Comparison of ENCODE assay signal across 8 cellular contexts in the genomic region with DNA sequence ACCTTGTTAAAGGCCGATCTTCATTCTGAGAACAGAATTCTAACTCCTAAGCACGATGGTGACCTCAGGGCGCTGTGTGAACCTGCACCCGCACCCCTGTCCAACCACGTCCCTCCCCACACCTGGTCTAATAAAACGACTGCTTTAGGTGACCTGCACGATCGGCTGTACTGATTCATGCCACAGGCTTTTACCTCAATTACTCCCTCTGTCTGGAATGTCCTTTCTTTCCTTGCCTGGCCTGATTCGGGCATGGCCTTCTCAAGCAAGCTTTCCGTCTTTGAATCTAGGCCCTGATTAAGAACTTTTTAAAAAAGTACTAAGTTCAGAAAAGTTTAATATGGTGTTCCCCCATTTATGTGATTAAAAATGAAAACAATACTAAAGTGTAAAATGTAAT. TPM values are rescaled to one million over a fixed set of nuclear protein-coding genes. Genes with fewer than 3 reads are reported as not detected.
DNase-seq lines count a peak whose midpoint lies in the region; ATAC-seq and TF ChIP-seq lines count a peak whose summit lies in the region.

No MANE protein-coding gene starts in this region.

- peak overlapping the region; percentile 88 for H2AFZ ChIP-seq in Karpas-422 (ENCODE audit: low read length)

- DNase-seq in Karpas-422 (no peak), breast epithelium (ENCODE audit: low spot score in 2 of 2) (no peak), right lobe of liver (no peak), upper lobe of left lung (no peak), NCI-H226 (no peak), mucosa of gallbladder (ENCODE audit: low spot score) (no peak)

- peaks cover 18 to 43% (median 23%) of the 10 kb centered on the region in 10 experiments for H3K4me1 ChIP-seq in BLaER1 treated with 17β-estradiol and CSF1 and Interleukin-3, amounts not matched to agents 10 nM and 100 nM
- H3K4me1 ChIP-seq in Karpas-422 (ENCODE audit: low read length) (peaks cover 34% of the 10 kb centered on the region), breast epithelium (peaks cover 0 to 4% of the 10 kb centered on the region in 2 donors), right lobe of liver (peaks cover 0 to 27% (median 0%) of the 10 kb centered on the region in 4 donors), upper lobe of left lung (peaks cover 12 to 48% (median 30%) of the 10 kb centered on the region in 4 donors)

- peak overlapping the region; percentile 92 to 98 (median 96) for H3K9ac ChIP-seq in BLaER1 treated with 17β-estradiol and CSF1 and Interleukin-3, amounts not matched to agents 10 nM and 100 nM
- peak overlapping the region; percentile 94 for H3K9ac ChIP-seq in Karpas-422 (ENCODE audit: low read length)

- intact Hi-C loops in breast epithelium (cut with DNase I; ENCODE audit: low total_unique reads) (loop anchor here (5.0 kb wide), 1 partner anchor 1763 kb away; no protein-coding TSS in a partner anchor), right lobe of liver (cut with DNase I) (no loop called here)

- H3K27me3 ChIP-seq in BLaER1 treated with 17β-estradiol and CSF1 and Interleukin-3, amounts not matched to agents 10 nM and 100 nM: no peaks in the 10 kb centered on the region
- H3K27me3 ChIP-seq in Karpas-422 (ENCODE audit: low read length) (no peaks in the 10 kb centered on the region), breast epithelium (no peaks in the 10 kb centered on the region), right lobe of liver (no peaks in the 10 kb centered on the region), upper lobe of left lung (no peaks in the 10 kb centered on the region)

- TF ChIP-seq CTCF in breast epithelium (IDR thresholded peaks at IDR 0.05): no peak
- TF ChIP-seq CTCF in right lobe of liver (IDR thresholded peaks at IDR 0.05): no peak
- no peak for TF ChIP-seq CTCF in upper lobe of left lung (IDR thresholded peaks at IDR 0.05)

- peak overlapping the region; percentile 85 to 100 (median 92) for H3K4me2 ChIP-seq in BLaER1 treated with 17β-estradiol and CSF1 and Interleukin-3, amounts not matched to agents 10 nM and 100 nM
- H3K4me2 ChIP-seq in Karpas-422 (ENCODE audit: low read depth, low read length, poor library complexity, severe bottlenecking): peak overlapping the region; percentile 93

- 8% methylated on average over 10 of the region's 10 CpGs for WGBS in right lobe of liver (ENCODE audit: insufficient coverage, low coverage, low lambda C conversion rate, missing lambda C conversion rate)
- 34 to 50% methylated on average over 10 of the region's 10 CpGs for WGBS in upper lobe of left lung, 2 donors

- peak in 1 of 4 donors; percentile 14 for ATAC-seq in right lobe of liver
- ATAC-seq in upper lobe of left lung (ENCODE audit: low FRiP score in 2 of 2): no peak
- no peak for ATAC-seq in HG03139 (IDR thresholded peaks at IDR 0.05; ENCODE audit: unreplicated experiment)

- peak overlapping the region; percentile 87 to 97 (median 94) for H3K27ac ChIP-seq in BLaER1 treated with 17β-estradiol and CSF1 and Interleukin-3, amounts not matched to agents 10 nM and 100 nM
- H3K27ac ChIP-seq in Karpas-422 (ENCODE audit: low read length) (peak overlapping the region; percentile 80), breast epithelium (peak overlapping the region; percentile 97), right lobe of liver (peak overlapping the region; percentile 75 to 92 (median 85)), upper lobe of left lung (peak overlapping the region; percentile 88 to 97 (median 96))

- TF ChIP-seq EP300 in upper lobe of left lung (IDR thresholded peaks at IDR 0.05): no peak

- peaks cover 0 to 6% (median 0%) of the 10 kb centered on the region in 11 experiments; a peak in 4 of 22 replicates for H3K36me3 ChIP-seq in BLaER1 treated with 17β-estradiol and CSF1 and Interleukin-3, amounts not matched to agents 10 nM and 100 nM
- H3K36me3 ChIP-seq in Karpas-422 (ENCODE audit: insufficient read depth, low read length) (0 out of 2 replicates have a peak, but pooled peaks cover 2% of the 10 kb centered on the region), breast epithelium (no peaks in the 10 kb centered on the region), right lobe of liver (no peaks in the 10 kb centered on the region), upper lobe of left lung (no peaks in the 10 kb centered on the region)

- TF ChIP-seq POLR2A in breast epithelium (IDR thresholded peaks at IDR 0.05): no peak
- no peak for TF ChIP-seq POLR2A in right lobe of liver (IDR thresholded peaks at IDR 0.05)
- TF ChIP-seq POLR2A in upper lobe of left lung (IDR thresholded peaks at IDR 0.05): no peak

- peak overlapping the region; percentile 72 to 97 (median 88) for H3K4me3 ChIP-seq in BLaER1 treated with 17β-estradiol and CSF1 and Interleukin-3, amounts not matched to agents 10 nM and 100 nM
- H3K4me3 ChIP-seq in Karpas-422 (ENCODE audit: low read length): peak overlapping the region; percentile 99
- H3K4me3 ChIP-seq in breast epithelium: peak overlapping the region; percentile 89 to 95 (median 94)
- peak overlapping the region; percentile 69 to 83 (median 75) for H3K4me3 ChIP-seq in right lobe of liver
- peak overlapping the region in 3 of 4 donors; percentile 73 to 81 (median 75) for H3K4me3 ChIP-seq in upper lobe of left lung

- H3K9me3 ChIP-seq in BLaER1 treated with 17β-estradiol and CSF1 and Interleukin-3, amounts not matched to agents 10 nM and 100 nM (replicated peaks in 1 of 11): no peaks in the 10 kb centered on the region
- H3K9me3 ChIP-seq in Karpas-422 (ENCODE audit: low read length) (no peaks in the 10 kb centered on the region), breast epithelium (no peaks in the 10 kb centered on the region), right lobe of liver (no peaks in the 10 kb centered on the region), upper lobe of left lung (no peaks in the 10 kb centered on the region)

- no peaks in the 10 kb centered on the region for H3K9me2 ChIP-seq in Karpas-422 (replicated peaks; ENCODE audit: insufficient read depth, low read length)

- H4K20me1 ChIP-seq in BLaER1 treated with 17β-estradiol and CSF1 and Interleukin-3, amounts not matched to agents 10 nM and 100 nM: peaks cover 0 to 36% (median 26%) of the 10 kb centered on the region in 11 experiments; a peak in 18 of 22 replicates
- H4K20me1 ChIP-seq in Karpas-422 (ENCODE audit: insufficient read depth, low read depth, low read length): peaks cover 9% of the 10 kb centered on the region

- peaks cover 48% of the 10 kb centered on the region for H3K79me2 ChIP-seq in Karpas-422 (ENCODE audit: low read length)

RNA-seq across cellular contexts. Expression of gene U2SURP, which starts 0.8 kb away (rescaled TPM):
- total RNA-seq in Karpas-422 (2014; rRNA removed; shearing (Covaris generic); ENCODE audit: low replicate concordance): 69.4 and 135 TPM in 2 replicates
- total RNA-seq in breast epithelium (100 to 1,000 TPM in 1 of 3 donors, 10 to 100 TPM in 2; 79.8 to 122 (median 96.4) TPM), right lobe of liver (10 to 100 TPM; 19.1 to 34.5 (median 26.9) TPM), upper lobe of left lung (100 to 1,000 TPM in 2 of 6 donors, 10 to 100 TPM in 4; 47.4 to 126 (median 58.6) TPM), mucosa of gallbladder (58.7 TPM)

RNA-seq across cellular contexts. Expression of gene PAQR9, which starts 37.1 kb away (rescaled TPM):
- not detected in 2 replicates for total RNA-seq in Karpas-422 (2014; rRNA removed; shearing (Covaris generic); ENCODE audit: low replicate concordance)
- not detected for total RNA-seq in breast epithelium
- total RNA-seq in right lobe of liver: 10 to 100 TPM; 10.2 to 18.6 (median 12.6) TPM
- total RNA-seq in upper lobe of left lung: not detected
- 0.32 TPM for total RNA-seq in mucosa of gallbladder
